In the genomic region with DNA sequence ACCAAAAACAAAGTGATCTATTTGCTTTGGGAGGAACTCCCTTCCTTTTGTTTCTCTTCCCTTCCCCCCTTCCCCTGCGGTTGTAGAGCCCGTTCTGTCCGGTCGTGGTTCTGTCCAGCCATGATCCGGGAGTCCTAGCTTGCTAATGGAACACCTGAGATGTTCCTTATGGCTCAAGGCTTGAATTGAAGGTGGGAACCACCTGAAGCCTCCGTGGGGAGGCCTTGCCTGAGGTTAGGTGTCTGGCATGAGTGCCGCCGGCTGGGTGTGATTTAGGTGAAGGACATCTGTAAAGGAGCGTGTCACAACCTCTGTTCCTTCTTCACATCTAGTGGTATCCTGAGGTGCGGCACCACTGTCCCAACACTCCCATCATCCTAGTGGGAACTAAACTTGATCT, we compare ENCODE assay signal across 21 cellular contexts. TPM values are rescaled to one million over a fixed set of nuclear protein-coding genes. Genes with fewer than 3 reads are reported as not detected.
DNase-seq lines count a peak whose midpoint lies in the region; ATAC-seq, FAIRE-seq and TF ChIP-seq lines count a peak whose summit lies in the region.
"Had no signal": no experiment of that assay in that cellular context is flagged by ENCODE, and none has a peak within 500 bp of the region (broad histone marks: within the 10 kb centered on the region; RNA-seq: fewer than 3 reads in every experiment).

No MANE protein-coding gene starts in this region.

- H3K9me3 ChIP-seq in mammary epithelial cell (replicated peaks; ENCODE audit: insufficient read depth, low read length) (no peaks in the 10 kb centered on the region), breast epithelium (no peaks in the 10 kb centered on the region), pancreas (no peaks in the 10 kb centered on the region)
- H3K9me3 ChIP-seq: BLaER1, MG63 had no signal

- TF ChIP-seq CTCF in MCF 10A (IDR thresholded peaks at IDR 0.05; ENCODE audit: unreplicated experiment) (no peak), mammary epithelial cell (conservative IDR thresholded peaks at IDR 0.05 in 1 of 2, IDR thresholded peaks at IDR 0.05 in 1 of 2; ENCODE audit: extremely low read depth in 1 of 2, insufficient read depth in 1 of 2, low read depth in 1 of 2, low read length in 2 of 2) (no peak), breast epithelium (IDR thresholded peaks at IDR 0.05) (no peak), nephron (IDR thresholded peaks at IDR 0.05; ENCODE audit: unreplicated experiment in 3 of 3) (no peak), pancreas (IDR thresholded peaks at IDR 0.05) (no peak)

- H3K36me3 ChIP-seq in mammary epithelial cell (ENCODE audit: insufficient read depth, low read length) (peaks cover 18% of the 10 kb centered on the region), breast epithelium (no peaks in the 10 kb centered on the region), pancreas (peaks cover 2 to 28% (median 10%) of the 10 kb centered on the region in 3 donors)

- H3K4me3 ChIP-seq in mammary epithelial cell (replicated peaks in 1 of 3; ENCODE audit: insufficient read depth in 1 of 3, low read depth in 2 of 3, low read length in 3 of 3) (no peak overlapping the region), breast epithelium (no peak overlapping the region), pancreas (no peak overlapping the region)
- H3K4me3 ChIP-seq: BLaER1, MG63 had no signal

- H3K27me3 Mint-ChIP-seq in MCF 10A (ENCODE audit: insufficient read depth, unreplicated experiment) (no peaks in the 10 kb centered on the region), nephron (ENCODE audit: low read depth) (no peaks in the 10 kb centered on the region)

- ATAC-seq in pancreas = no peak
- ATAC-seq: Panc1 had no signal

- in situ Hi-C loops in mammary epithelial cell (cut with MboI; ENCODE audit: low sequenced_read_pairs in 2 of 2) = no loop called here

- no peak overlapping the region for H2AFZ ChIP-seq in mammary epithelial cell (ENCODE audit: low read depth, low read length)

- H3K27me3 ChIP-seq in mammary epithelial cell (ENCODE audit: insufficient read depth, low read length) (no peaks in the 10 kb centered on the region), breast epithelium (no peaks in the 10 kb centered on the region), pancreas (no peaks in the 10 kb centered on the region)
- H3K27me3 ChIP-seq: BLaER1, MG63 had no signal

- H3K27ac Mint-ChIP-seq in MCF 10A (ENCODE audit: low read depth, unreplicated experiment) (peak overlapping the region; percentile 27), nephron (peak overlapping the region in 2 of 3 experiments; percentile 59 to 78)

- H3K4me2 ChIP-seq in mammary epithelial cell (ENCODE audit: insufficient read depth, low read depth, low read length) = no peak overlapping the region
- H3K4me2 ChIP-seq: BLaER1 had no signal

- H3K36me3 Mint-ChIP-seq in MCF 10A (ENCODE audit: insufficient read depth, unreplicated experiment) (peaks cover 66% of the 10 kb centered on the region), nephron (ENCODE audit: low read depth) (peaks cover 62% of the 10 kb centered on the region)

- H3K27ac ChIP-seq in mammary epithelial cell (ENCODE audit: insufficient read depth, low read depth, low read length) = no peak overlapping the region
- H3K27ac ChIP-seq in breast epithelium = peak overlapping the region; percentile 36 to 53
- H3K27ac ChIP-seq in pancreas = no peak overlapping the region
- H3K27ac ChIP-seq: BLaER1 had no signal

- dilution Hi-C loops in mammary epithelial cell (cut with HindIII; ENCODE audit: low sequenced_read_pairs) = no loop called here

- POLR2A ChIA-PET in MCF 10A (lab: Yijun Ruan, JAX) = interaction anchor here (1.1 kb wide), 1 partner anchor 21 kb away, joined by 3 read pairs; no protein-coding TSS in a partner anchor

- H3K79me2 ChIP-seq in mammary epithelial cell (ENCODE audit: insufficient read depth, low read length) = peaks cover 85% of the 10 kb centered on the region

- 100% methylated on average over 2 of the region's 10 CpGs for WGBS in mammary epithelial cell (ENCODE audit: low coverage, missing lambda C conversion rate)
- WGBS in pancreas, 2 donors = 90 to 93% methylated on average over 10 of the region's 10 CpGs

- H3K4me3 Mint-ChIP-seq in MCF 10A (ENCODE audit: unreplicated experiment) = no peak overlapping the region
- no peak overlapping the region for H3K4me3 Mint-ChIP-seq in nephron

- H3K9ac ChIP-seq in mammary epithelial cell (ENCODE audit: insufficient read depth, low read length) = no peak overlapping the region
- H3K9ac ChIP-seq: BLaER1 had no signal

- intact Hi-C loops in MCF 10A (cut with micrococcal nuclease) (no loop called here), mammary epithelial cell (cut with micrococcal nuclease) (no loop called here), breast epithelium (cut with DNase I; ENCODE audit: low total_unique reads) (no loop called here), pancreas (cut with DNase I) (no loop called here)

- H3K4me1 ChIP-seq in mammary epithelial cell (ENCODE audit: insufficient read depth, low read length) = peaks cover 48% of the 10 kb centered on the region
- peaks cover 8 to 15% of the 10 kb centered on the region in 2 donors for H3K4me1 ChIP-seq in breast epithelium
- peaks cover 0 to 3% (median 0%) of the 10 kb centered on the region in 3 donors for H3K4me1 ChIP-seq in pancreas

- peaks cover 31% of the 10 kb centered on the region for H3K4me1 Mint-ChIP-seq in MCF 10A (ENCODE audit: insufficient read depth, unreplicated experiment)
- peaks cover 16% of the 10 kb centered on the region for H3K4me1 Mint-ChIP-seq in nephron

- BruUV-seq in MCF 10A (replicated peaks; lab: Mats Ljungman, UMichigan) (no TSS peak), mammary epithelial cell (replicated peaks; lab: Mats Ljungman, UMichigan) (no TSS peak)

- no peaks in the 10 kb centered on the region for H4K20me1 ChIP-seq in mammary epithelial cell (ENCODE audit: insufficient read depth, low read length)

- FAIRE-seq in urothelium cell line (lab: Jason Lieb, UNC) (peak; percentile 90), pancreas (lab: Jason Lieb, UNC) (no peak)
- FAIRE-seq: A204.1, GM12891, H54 had no signal

- DNase-seq in MCF 10A (ENCODE audit: unreplicated experiment) (no peak), mammary epithelial cell (no peak), breast epithelium (ENCODE audit: low spot score in 2 of 2) (no peak), urothelium cell line (ENCODE audit: low spot score) (no peak), SHP77 (lab: John Stamatoyannopoulos, UW) (no peak), putamen (ENCODE audit: low spot score) (no peak), pancreas (no peak)
- DNase-seq: GF-D8, MG63, NCI-H1105, NCI-H1694, NCI-H2107, NCI-H2227 treated with DMSO at 0.1 percent for 48 hours, NCI-H524, SHP77 treated with DMSO at 0.1 percent for 48 hours had no signal

- CTCF ChIA-PET in MCF 10A (lab: Yijun Ruan, JAX) = no interaction called here
- CTCF ChIA-PET in mammary epithelial cell (lab: Charles Lee; ENCODE audit: low non-redundant PET) = no interaction called here

- no peak for TF ChIP-seq POLR2A in breast epithelium (IDR thresholded peaks at IDR 0.05)

- H3K9me3 Mint-ChIP-seq in MCF 10A (ENCODE audit: unreplicated experiment) = no peaks in the 10 kb centered on the region
- H3K9me3 Mint-ChIP-seq in nephron = no peaks in the 10 kb centered on the region

RNA-seq across cellular contexts. Expression of a gene that starts 27.2 kb away (rescaled TPM):
- total RNA-seq in MCF 10A (2022) = 236 and 278 TPM in 2 replicates
- 100 to 1,000 TPM in 1 of 2 donors, 10 to 100 TPM in 1; 78.9 to 341 TPM for total RNA-seq in mammary epithelial cell
- 475 TPM for polyA plus RNA-seq in mammary epithelial cell
- 221 TPM for polyA minus RNA-seq in mammary epithelial cell
- 100 to 1,000 TPM; 103 to 121 (median 121) TPM for total RNA-seq in breast epithelium
- 100 to 1,000 TPM in 1 of 6 donors, 10 to 100 TPM in 5; 62.7 to 137 (median 81.8) TPM for total RNA-seq in pancreas
- 100 to 1,000 TPM in 1 of 2 donors, 10 to 100 TPM in 1; 92.7 to 149 TPM for polyA plus RNA-seq in pancreas

RNA-seq across cellular contexts. Expression of a gene that starts 46.2 kb away (rescaled TPM):
- total RNA-seq in MCF 10A (2022) (28.9 and 29.5 TPM in 2 replicates), mammary epithelial cell (10 to 100 TPM; 20.7 to 22.1 TPM), breast epithelium (10 to 100 TPM; 15.4 to 18.0 (median 17.6) TPM), pancreas (10 to 100 TPM in 3 of 6 donors, 1 to 10 TPM in 3; 7.8 to 15.3 (median 9.9) TPM)
- polyA plus RNA-seq in mammary epithelial cell (19.6 TPM), pancreas (10 to 100 TPM in 1 of 2 donors, 1 to 10 TPM in 1; 10.0 to 16.7 TPM)
- 23.9 TPM for polyA minus RNA-seq in mammary epithelial cell

RNA-seq across cellular contexts. Expression of a gene that starts 52.8 kb away (rescaled TPM):
- total RNA-seq in MCF 10A (2022) = 25.2 and 25.7 TPM in 2 replicates
- 10 to 100 TPM; 15.2 to 17.0 TPM for total RNA-seq in mammary epithelial cell
- polyA plus RNA-seq in mammary epithelial cell = 10.1 TPM
- polyA minus RNA-seq in mammary epithelial cell = 24.7 TPM
- total RNA-seq in breast epithelium = 10 to 100 TPM; 14.4 to 18.7 (median 14.7) TPM
- total RNA-seq in pancreas = 1 to 10 TPM; 5.9 to 9.9 (median 8.2) TPM
- polyA plus RNA-seq in pancreas = 1 to 10 TPM; 3.2 to 4.7 TPM

Comparison
In these comparisons a context has a peak if more than half of its experiments do, and no peak if none do; other contexts are left out.
1. H3K27ac ChIP-seq: peak in breast epithelium (2 of 2); none in mammary epithelial cell (single experiment) and pancreas (0 of 4).